Comparison of ENCODE assay signal across 1 cellular context in the genomic region with DNA sequence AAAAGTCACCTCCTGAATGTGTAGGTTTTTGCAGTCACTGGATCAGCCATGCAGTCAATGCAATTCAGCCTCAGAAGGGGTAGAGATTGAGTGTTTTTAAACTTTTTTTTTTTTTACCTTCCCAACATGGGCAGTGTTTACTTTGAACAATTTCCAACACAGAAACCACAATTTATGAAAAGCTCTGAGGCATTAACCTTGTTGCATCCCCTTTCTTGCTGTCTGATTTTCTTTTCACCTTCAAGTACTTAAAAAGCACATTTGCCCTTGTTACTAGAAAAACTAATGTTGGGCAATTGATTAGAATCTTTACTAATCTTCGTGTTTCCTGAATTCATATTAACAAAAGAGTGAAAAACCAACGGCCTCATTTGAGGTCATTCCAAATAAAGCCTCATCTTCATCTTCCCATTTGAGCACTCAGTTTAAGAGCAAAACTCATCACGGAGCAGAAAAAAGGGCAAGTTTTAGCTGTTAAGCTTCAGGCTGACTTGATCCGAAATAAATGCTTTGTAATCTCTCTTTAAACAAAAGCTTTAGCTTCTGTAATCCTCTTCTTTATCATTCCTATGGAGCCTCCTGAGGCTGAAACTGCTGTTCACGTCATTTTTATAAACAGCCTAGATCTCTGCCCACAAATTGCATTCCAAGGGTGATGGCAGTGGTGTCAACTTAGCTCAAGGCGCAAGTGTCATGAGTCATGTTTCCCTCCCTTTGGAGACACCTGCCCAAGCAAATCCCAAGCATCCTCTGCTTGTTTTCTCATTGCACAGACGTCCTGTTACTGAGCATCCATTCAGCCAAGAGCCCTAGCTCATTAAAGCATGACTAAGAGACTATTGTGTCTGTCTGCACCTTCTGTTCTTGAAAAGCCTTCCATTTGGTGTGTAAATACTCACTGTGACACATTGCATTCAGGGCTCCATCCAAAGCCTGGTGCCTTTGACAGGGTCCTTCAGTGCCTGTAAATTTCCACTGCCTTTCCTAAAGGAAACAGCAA.
TF ChIP-seq lines count a peak whose summit lies in the region.

No MANE protein-coding gene starts in this region.

TF ChIP-seq in HEK293, 187 proteins besides CTCF, POLR2A, EP300 and RAD21 (continued from another document and continues in another):
- TF ChIP-seq ZBTB26 (tag by site-specific recombination; optimal IDR thresholded peaks at IDR 0.05) (no peak), ZNF704 (tag by site-specific recombination; IDR thresholded peaks at IDR 0.05) (no peak), ZNF830 (tag by site-specific recombination; IDR thresholded peaks at IDR 0.05; ENCODE audit: low read depth) (no peak), ZNF544 (tag by site-specific recombination; IDR thresholded peaks at IDR 0.05) (no peak), KLF17 (tag by site-specific recombination; IDR thresholded peaks at IDR 0.05) (peak; percentile 94), ZNF169 (tag by site-specific recombination; IDR thresholded peaks at IDR 0.05) (no peak), ZNF133 (tag by site-specific recombination; IDR thresholded peaks at IDR 0.05) (no peak), FEZF1 (tag by site-specific recombination; IDR thresholded peaks at IDR 0.05) (peak; percentile 92), ZNF239 (tag by site-specific recombination; IDR thresholded peaks at IDR 0.05) (no peak), TSHZ1 (tag by site-specific recombination; IDR thresholded peaks at IDR 0.05; ENCODE audit: borderline replicate concordance) (peak; percentile 89; the same call in 1 of the 2 replicates), ZNF155 (tag by site-specific recombination; IDR thresholded peaks at IDR 0.05) (no peak), ZNF776 (tag by site-specific recombination; IDR thresholded peaks at IDR 0.05; ENCODE audit: borderline replicate concordance) (no peak), PBX3 (CRISPR knock-in tag; IDR thresholded peaks at IDR 0.05) (no peak), ZNF48 (tag by site-specific recombination; IDR thresholded peaks at IDR 0.05) (no peak), ZBTB21 (tag by site-specific recombination; IDR thresholded peaks at IDR 0.05) (peak; percentile 60; the same call in 1 of the 2 replicates), TRIM28 (IDR thresholded peaks at IDR 0.05; ENCODE audit: borderline replicate concordance, low read length) (peak; percentile 68), ZNF677 (tag by site-specific recombination; IDR thresholded peaks at IDR 0.05) (no peak), ZNF221 (tag by site-specific recombination; IDR thresholded peaks at IDR 0.05; ENCODE audit: borderline replicate concordance) (no peak), ZNF23 (tag by site-specific recombination; IDR thresholded peaks at IDR 0.05; ENCODE audit: borderline replicate concordance) (no peak), ZNF624 (tag by site-specific recombination; IDR thresholded peaks at IDR 0.05) (no peak), ZNF623 (tag by site-specific recombination; IDR thresholded peaks at IDR 0.05) (0 out of 2 replicates have a peak, but pooled peaks have one; percentile 22), ZBTB6 (tag by site-specific recombination; IDR thresholded peaks at IDR 0.05) (no peak), HOXC10 (CRISPR knock-in tag; IDR thresholded peaks at IDR 0.05) (no peak), ZNF701 (tag by site-specific recombination; IDR thresholded peaks at IDR 0.05) (no peak), ZNF423 (tag by site-specific recombination; IDR thresholded peaks at IDR 0.05) (no peak), ZFHX2 (tag by site-specific recombination; conservative IDR thresholded peaks at IDR 0.05) (no peak), MZF1 (tag by site-specific recombination; IDR thresholded peaks at IDR 0.05; ENCODE audit: borderline replicate concordance) (no peak), ZNF211 (tag by site-specific recombination; IDR thresholded peaks at IDR 0.05; ENCODE audit: low read depth) (no peak), REST (tag by site-specific recombination; IDR thresholded peaks at IDR 0.05) (no peak), GFI1B (tag by site-specific recombination; IDR thresholded peaks at IDR 0.05) (no peak), ZNF433 (tag by site-specific recombination; IDR thresholded peaks at IDR 0.05; ENCODE audit: low read depth) (no peak), SALL2 (tag by site-specific recombination; IDR thresholded peaks at IDR 0.05; ENCODE audit: borderline replicate concordance) (no peak), ZSCAN5A (tag by site-specific recombination; IDR thresholded peaks at IDR 0.05) (no peak; the same call in 1 of the 2 replicates), ZNF560 (tag by site-specific recombination; IDR thresholded peaks at IDR 0.05; ENCODE audit: borderline replicate concordance) (no peak), KLF16 (tag by site-specific recombination; IDR thresholded peaks at IDR 0.05) (no peak), ZNF350 (tag by site-specific recombination; IDR thresholded peaks at IDR 0.05) (no peak)
- TF ChIP-seq, protein P1, sequence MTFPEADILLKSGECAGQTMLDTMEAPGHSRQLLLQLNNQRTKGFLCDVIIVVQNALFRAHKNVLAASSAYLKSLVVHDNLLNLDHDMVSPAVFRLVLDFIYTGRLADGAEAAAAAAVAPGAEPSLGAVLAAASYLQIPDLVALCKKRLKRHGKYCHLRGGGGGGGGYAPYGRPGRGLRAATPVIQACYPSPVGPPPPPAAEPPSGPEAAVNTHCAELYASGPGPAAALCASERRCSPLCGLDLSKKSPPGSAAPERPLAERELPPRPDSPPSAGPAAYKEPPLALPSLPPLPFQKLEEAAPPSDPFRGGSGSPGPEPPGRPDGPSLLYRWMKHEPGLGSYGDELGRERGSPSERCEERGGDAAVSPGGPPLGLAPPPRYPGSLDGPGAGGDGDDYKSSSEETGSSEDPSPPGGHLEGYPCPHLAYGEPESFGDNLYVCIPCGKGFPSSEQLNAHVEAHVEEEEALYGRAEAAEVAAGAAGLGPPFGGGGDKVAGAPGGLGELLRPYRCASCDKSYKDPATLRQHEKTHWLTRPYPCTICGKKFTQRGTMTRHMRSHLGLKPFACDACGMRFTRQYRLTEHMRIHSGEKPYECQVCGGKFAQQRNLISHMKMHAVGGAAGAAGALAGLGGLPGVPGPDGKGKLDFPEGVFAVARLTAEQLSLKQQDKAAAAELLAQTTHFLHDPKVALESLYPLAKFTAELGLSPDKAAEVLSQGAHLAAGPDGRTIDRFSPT (tag by site-specific recombination; IDR thresholded peaks at IDR 0.05) = peak; percentile 68
- TF ChIP-seq, protein P2, sequence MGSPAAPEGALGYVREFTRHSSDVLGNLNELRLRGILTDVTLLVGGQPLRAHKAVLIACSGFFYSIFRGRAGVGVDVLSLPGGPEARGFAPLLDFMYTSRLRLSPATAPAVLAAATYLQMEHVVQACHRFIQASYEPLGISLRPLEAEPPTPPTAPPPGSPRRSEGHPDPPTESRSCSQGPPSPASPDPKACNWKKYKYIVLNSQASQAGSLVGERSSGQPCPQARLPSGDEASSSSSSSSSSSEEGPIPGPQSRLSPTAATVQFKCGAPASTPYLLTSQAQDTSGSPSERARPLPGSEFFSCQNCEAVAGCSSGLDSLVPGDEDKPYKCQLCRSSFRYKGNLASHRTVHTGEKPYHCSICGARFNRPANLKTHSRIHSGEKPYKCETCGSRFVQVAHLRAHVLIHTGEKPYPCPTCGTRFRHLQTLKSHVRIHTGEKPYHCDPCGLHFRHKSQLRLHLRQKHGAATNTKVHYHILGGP (tag by site-specific recombination; IDR thresholded peaks at IDR 0.05) = peak; percentile 51; the same call in 1 of the 2 replicates
